ENCODE assay signal across 26 cellular contexts in genomic region chr16:23900480-23901177, GRCh38.
A peak's percentile ranks its signal among the peaks of the same experiment; 100 is the strongest.
DNase-seq lines count a peak whose midpoint lies in the region; ATAC-seq and TF ChIP-seq lines count a peak whose summit lies in the region.
"Had no signal": no experiment of that assay in that cellular context is flagged by ENCODE, and none has a peak within 500 bp of the region (broad histone marks: within the 10 kb centered on the region; RNA-seq: fewer than 3 reads in every experiment).

No MANE protein-coding gene starts in this region.

- H3K27me3 Mint-ChIP-seq in CD4-positive, alpha-beta T cell, result no peaks in the 10 kb centered on the region
- H3K27me3 Mint-ChIP-seq in IgD-negative memory B cell, result no peaks in the 10 kb centered on the region
- H3K27me3 Mint-ChIP-seq in natural killer cell treated with Interleukin-12 subunit alpha and Interleukin-12 subunit beta and Interleukin-15 and Interleukin-18, amount 100 ng/mL, for 72 hours, result no peaks in the 10 kb centered on the region
- H3K27me3 Mint-ChIP-seq: activated CD4-positive, alpha-beta memory T cell treated with anti-CD3 and anti-CD28 coated beads, Interleukin-2, amount 10 ng/mL, durations not matched to agents 7 days and 5 days; activated naive CD8-positive, alpha-beta T cell treated with anti-CD3 and anti-CD28 coated beads, Interleukin-2, amount 10 ng/mL, durations not matched to agents 7 days and 5 days had no signal

- no peak for ATAC-seq in CD4-positive, alpha-beta T cell (ENCODE audit: poor library complexity)
- no peak for ATAC-seq in natural killer cell treated with Interleukin-12 subunit alpha and Interleukin-12 subunit beta and Interleukin-15 and Interleukin-18, amount 100 ng/mL, for 72 hours
- ATAC-seq: activated T-cell treated with anti-CD3 and anti-CD28 coated beads, Interleukin-2, amount 50 U/mL, for 4 hours; gastroesophageal sphincter had no signal

- no peak for TF ChIP-seq POLR2A in sigmoid colon (IDR thresholded peaks at IDR 0.05)

- no peaks in the 10 kb centered on the region for H3K27me3 ChIP-seq in CD4-positive, alpha-beta T cell (ENCODE audit: control insufficient read depth, insufficient read depth, low read length)
- no peaks in the 10 kb centered on the region for H3K27me3 ChIP-seq in sigmoid colon
- H3K27me3 ChIP-seq: esophagus squamous epithelium, gastroesophageal sphincter, neutrophil, Peyer's patch, SJSA1, testis, vagina had no signal

- POLR2A ChIA-PET in CD4-positive, alpha-beta T cell (lab: Charles Lee), result no interaction called here

- 85 to 93% methylated on average over 7 of the region's 7 CpGs for WGBS in sigmoid colon, 2 donors

- TF ChIP-seq CTCF in CD4-positive, alpha-beta T cell (IDR thresholded peaks at IDR 0.05), result no peak
- TF ChIP-seq CTCF in sigmoid colon (IDR thresholded peaks at IDR 0.05), result no peak

- no peaks in the 10 kb centered on the region for H3K9me3 ChIP-seq in CD4-positive, alpha-beta T cell (ENCODE audit: control insufficient read depth, low read length)
- H3K9me3 ChIP-seq in sigmoid colon, result no peaks in the 10 kb centered on the region
- H3K9me3 ChIP-seq: esophagus squamous epithelium, gastroesophageal sphincter, neutrophil, Peyer's patch, prostate gland, SJSA1, testis, vagina had no signal

- H3K27ac Mint-ChIP-seq in CD4-positive, alpha-beta T cell, result peak overlapping the region; percentile 5
- H3K27ac Mint-ChIP-seq in IgD-negative memory B cell, result peak overlapping the region in 1 of 3 donors; percentile 84
- peak overlapping the region; percentile 34 to 38 for H3K27ac Mint-ChIP-seq in natural killer cell treated with Interleukin-12 subunit alpha and Interleukin-12 subunit beta and Interleukin-15 and Interleukin-18, amount 100 ng/mL, for 72 hours
- H3K27ac Mint-ChIP-seq: activated CD4-positive, alpha-beta memory T cell treated with anti-CD3 and anti-CD28 coated beads, Interleukin-2, amount 10 ng/mL, durations not matched to agents 7 days and 5 days; HFFc6 had no signal

- CTCF ChIA-PET in CD4-positive, alpha-beta T cell (lab: Charles Lee), result interaction anchor here (0.6 kb wide), 1 partner anchor 454 kb away, joined by 3 read pairs; no protein-coding TSS in a partner anchor

- no peaks in the 10 kb centered on the region for H3K36me3 Mint-ChIP-seq in CD4-positive, alpha-beta T cell (ENCODE audit: low read depth)
- peaks cover 17% of the 10 kb centered on the region for H3K36me3 Mint-ChIP-seq in IgD-negative memory B cell
- peaks cover 11% of the 10 kb centered on the region for H3K36me3 Mint-ChIP-seq in natural killer cell treated with Interleukin-12 subunit alpha and Interleukin-12 subunit beta and Interleukin-15 and Interleukin-18, amount 100 ng/mL, for 72 hours

- no peak overlapping the region for H3K27ac ChIP-seq in CD4-positive, alpha-beta T cell (ENCODE audit: low read depth, low read length)
- H3K27ac ChIP-seq in angular gyrus (ENCODE audit: low read depth, low read length) (peak overlapping the region; percentile 7), substantia nigra (ENCODE audit: low read depth, low read length, poor library complexity, severe bottlenecking) (no peak overlapping the region), sigmoid colon (no peak overlapping the region)
- H3K27ac ChIP-seq: esophagus squamous epithelium, gastroesophageal sphincter, Peyer's patch, prostate gland, SJSA1, vagina had no signal

- DNase-seq in CD4-positive, alpha-beta T cell, result no peak
- DNase-seq in natural killer cell treated with Interleukin-12 subunit alpha and Interleukin-12 subunit beta and Interleukin-15 and Interleukin-18, amount 100 ng/mL, for 72 hours (ENCODE audit: low spot score), result no peak
- DNase-seq in cortex of kidney (lab: John Stamatoyannopoulos, UW) (no peak), substantia nigra (lab: John Stamatoyannopoulos, UW) (no peak), sigmoid colon (no peak)
- DNase-seq: activated CD4-positive, alpha-beta memory T cell treated with anti-CD3 and anti-CD28 coated beads, Interleukin-2, amount 10 ng/mL, durations not matched to agents 7 days and 5 days; activated CD4-positive, CD25-positive, alpha-beta regulatory T cell; activated naive CD8-positive, alpha-beta T cell treated with anti-CD3 and anti-CD28 coated beads, Interleukin-2, amount 10 ng/mL, durations not matched to agents 7 days and 5 days; activated T-cell treated with anti-CD3 and anti-CD28 coated beads, Interleukin-2, amount 50 U/mL, for 4 hours; effector memory CD4-positive, alpha-beta T cell; esophagus squamous epithelium; HFFc6; NCI-H1417 treated with DMSO at 0.1 percent for 48 hours; NCI-H510A; NK-92 treated with Interleukin-12 subunit alpha and Interleukin-12 subunit beta, amount 100 ng/mL, for 24 hours; Peyer's patch; stimulated activated CD4-positive, alpha-beta T cell treated with anti-CD3 and anti-CD28 coated beads, Interleukin-1b, Interleukin-23, amount 100 ng/mL, for 48 hours; T-helper 2 cell; testis had no signal

- peaks cover 0 to 31% (median 19%) of the 10 kb centered on the region in 4 donors for H3K4me1 ChIP-seq in sigmoid colon
- H3K4me1 ChIP-seq: esophagus squamous epithelium, prostate gland had no signal

- H3K9me3 Mint-ChIP-seq in CD4-positive, alpha-beta T cell, result no peaks in the 10 kb centered on the region
- H3K9me3 Mint-ChIP-seq in IgD-negative memory B cell, result no peaks in the 10 kb centered on the region
- H3K9me3 Mint-ChIP-seq in natural killer cell treated with Interleukin-12 subunit alpha and Interleukin-12 subunit beta and Interleukin-15 and Interleukin-18, amount 100 ng/mL, for 72 hours, result peaks cover 3% of the 10 kb centered on the region
- H3K9me3 Mint-ChIP-seq: activated CD4-positive, alpha-beta memory T cell treated with anti-CD3 and anti-CD28 coated beads, Interleukin-2, amount 10 ng/mL, durations not matched to agents 7 days and 5 days; activated naive CD8-positive, alpha-beta T cell treated with anti-CD3 and anti-CD28 coated beads, Interleukin-2, amount 10 ng/mL, durations not matched to agents 7 days and 5 days; activated T-cell treated with anti-CD3 and anti-CD28 coated beads, Interleukin-2, amount 50 U/mL, for 4 hours had no signal

- no peak for TF ChIP-seq EP300 in sigmoid colon (IDR thresholded peaks at IDR 0.05)

- H3K4me3 Mint-ChIP-seq in CD4-positive, alpha-beta T cell, result no peak overlapping the region
- H3K4me3 Mint-ChIP-seq in IgD-negative memory B cell, result peak overlapping the region in 3 of 4 donors; percentile 44 to 80 (median 79)
- H3K4me3 Mint-ChIP-seq in natural killer cell treated with Interleukin-12 subunit alpha and Interleukin-12 subunit beta and Interleukin-15 and Interleukin-18, amount 100 ng/mL, for 72 hours, result peak overlapping the region; percentile 15
- H3K4me3 Mint-ChIP-seq: activated CD4-positive, alpha-beta memory T cell treated with anti-CD3 and anti-CD28 coated beads, Interleukin-2, amount 10 ng/mL, durations not matched to agents 7 days and 5 days; activated T-cell treated with anti-CD3 and anti-CD28 coated beads, Interleukin-2, amount 50 U/mL, for 4 hours; HFFc6 had no signal

- no peaks in the 10 kb centered on the region for H3K36me3 ChIP-seq in sigmoid colon
- H3K36me3 ChIP-seq: esophagus squamous epithelium, gastroesophageal sphincter, Peyer's patch, prostate gland, SJSA1, vagina had no signal

- peaks cover 79% of the 10 kb centered on the region for H3K4me1 Mint-ChIP-seq in CD4-positive, alpha-beta T cell (ENCODE audit: low read depth)
- H3K4me1 Mint-ChIP-seq in IgD-negative memory B cell, result peaks cover 59 to 76% (median 69%) of the 10 kb centered on the region in 3 donors
- H3K4me1 Mint-ChIP-seq in natural killer cell treated with Interleukin-12 subunit alpha and Interleukin-12 subunit beta and Interleukin-15 and Interleukin-18, amount 100 ng/mL, for 72 hours (ENCODE audit: low read depth in 2 of 2), result peaks cover 70 to 83% of the 10 kb centered on the region in 2 donors

- intact Hi-C loops in CD4-positive, alpha-beta T cell (cut with DNase I, micrococcal nuclease), result loop anchor here in 1 of 2 experiments (10.0 kb wide), 1 partner anchor 54 kb away; no protein-coding TSS in a partner anchor
- intact Hi-C loops in sigmoid colon (cut with DNase I), result no loop called here

- no peak overlapping the region for H3K4me3 ChIP-seq in sigmoid colon
- H3K4me3 ChIP-seq: esophagus squamous epithelium, gastroesophageal sphincter, Peyer's patch, prostate gland, SJSA1, testis, vagina had no signal
